27 cellular contexts compared by ENCODE assay signal in genomic region chr4:152989554-152989970, GRCh38.
"Had no signal": no experiment of that assay in that cellular context is flagged by ENCODE, and none has a peak within 500 bp of the region (broad histone marks: within the 10 kb centered on the region; RNA-seq: fewer than 3 reads in every experiment).

No MANE protein-coding gene starts in this region.

- H3K9me3 ChIP-seq: colonic mucosa, esophagus muscularis mucosa, heart right ventricle, prostate gland, right atrium auricular region, testis, tibial artery, upper lobe of left lung, uterus had no signal

- H3K27me3 Mint-ChIP-seq: dendritic cell treated with granulocyte-macrophage colony-stimulating factor and Interleukin-4, amounts not matched to agents 40 ng/mL and 50 ng/mL, for 4 days; memory B cell had no signal

- H3K27me3 ChIP-seq: colonic mucosa, esophagus muscularis mucosa, right atrium auricular region, testis, upper lobe of left lung, uterus had no signal

- H3K4me1 ChIP-seq: esophagus muscularis mucosa, heart right ventricle, prostate gland, right atrium auricular region, testis, tibial artery, uterus had no signal

- ATAC-seq: heart right ventricle; left cardiac atrium; naive thymus-derived CD8-positive, alpha-beta T cell; sciatic nerve; stimulated activated effector memory CD8-positive, alpha-beta T cell treated with anti-CD3 and anti-CD28 coated beads, Interleukin-12 subunit alpha, Interleukin-12 subunit beta, amount 100 ng/mL, for 72 hours had no signal

- DNase-seq: colonic mucosa; effector memory CD4-positive, alpha-beta T cell; foreskin melanocyte; glutamatergic neuron; heart right ventricle; hippocampal formation; left cardiac atrium; naive thymus-derived CD8-positive, alpha-beta T cell; stimulated activated CD4-positive, alpha-beta T cell treated with anti-CD3 and anti-CD28 coated beads, Interleukin-2, amount 100 ng/mL, for 24 hours; stimulated activated CD4-positive, alpha-beta T cell treated with anti-CD3 and anti-CD28 coated beads, Interleukin-4, amount 100 ng/mL, for 24 hours; stimulated activated naive CD4-positive, alpha-beta T cell treated with Interleukin-2 at 50 U/mL for 16 hours; substantia nigra; testis; upper lobe of left lung; uterus had no signal

- H3K4me3 Mint-ChIP-seq: central memory CD8-positive, alpha-beta T cell; dendritic cell treated with granulocyte-macrophage colony-stimulating factor and Interleukin-4, amounts not matched to agents 40 ng/mL and 50 ng/mL, for 4 days; memory B cell; mesothelial cell of epicardium; naive thymus-derived CD8-positive, alpha-beta T cell; neural crest cell; stimulated activated effector memory CD8-positive, alpha-beta T cell treated with anti-CD3 and anti-CD28 coated beads, Interleukin-12 subunit alpha, Interleukin-12 subunit beta, amount 100 ng/mL, for 72 hours had no signal

- H3K4me1 Mint-ChIP-seq: central memory CD8-positive, alpha-beta T cell; naive thymus-derived CD8-positive, alpha-beta T cell had no signal

- H3K27ac ChIP-seq: colonic mucosa, esophagus muscularis mucosa, heart right ventricle, prostate gland, right atrium auricular region, testis, tibial artery, upper lobe of left lung, uterus had no signal

- H3K36me3 Mint-ChIP-seq: memory B cell; mesothelial cell of epicardium; naive thymus-derived CD8-positive, alpha-beta T cell; stimulated activated effector memory CD8-positive, alpha-beta T cell treated with anti-CD3 and anti-CD28 coated beads, Interleukin-12 subunit alpha, Interleukin-12 subunit beta, amount 100 ng/mL, for 72 hours had no signal

- H3K27ac Mint-ChIP-seq: dendritic cell treated with granulocyte-macrophage colony-stimulating factor and Interleukin-4, amounts not matched to agents 40 ng/mL and 50 ng/mL, for 4 days; memory B cell; mesothelial cell of epicardium; naive thymus-derived CD8-positive, alpha-beta T cell; stimulated activated effector memory CD8-positive, alpha-beta T cell treated with anti-CD3 and anti-CD28 coated beads, Interleukin-12 subunit alpha, Interleukin-12 subunit beta, amount 100 ng/mL, for 72 hours had no signal

- H3K4me3 ChIP-seq: colonic mucosa, esophagus muscularis mucosa, heart right ventricle, lung, prostate gland, right atrium auricular region, testis, tibial artery, upper lobe of left lung, uterus had no signal

- H3K9me3 Mint-ChIP-seq: central memory CD8-positive, alpha-beta T cell; dendritic cell treated with granulocyte-macrophage colony-stimulating factor and Interleukin-4, amounts not matched to agents 40 ng/mL and 50 ng/mL, for 4 days; memory B cell; mesothelial cell of epicardium; naive thymus-derived CD8-positive, alpha-beta T cell; neural crest cell; stimulated activated effector memory CD8-positive, alpha-beta T cell treated with anti-CD3 and anti-CD28 coated beads, Interleukin-12 subunit alpha, Interleukin-12 subunit beta, amount 100 ng/mL, for 72 hours had no signal

- H3K36me3 ChIP-seq: colonic mucosa, esophagus muscularis mucosa, heart right ventricle, prostate gland, right atrium auricular region, tibial artery, upper lobe of left lung, uterus had no signal
